21 cellular contexts compared by ENCODE assay signal in the genomic region with DNA sequence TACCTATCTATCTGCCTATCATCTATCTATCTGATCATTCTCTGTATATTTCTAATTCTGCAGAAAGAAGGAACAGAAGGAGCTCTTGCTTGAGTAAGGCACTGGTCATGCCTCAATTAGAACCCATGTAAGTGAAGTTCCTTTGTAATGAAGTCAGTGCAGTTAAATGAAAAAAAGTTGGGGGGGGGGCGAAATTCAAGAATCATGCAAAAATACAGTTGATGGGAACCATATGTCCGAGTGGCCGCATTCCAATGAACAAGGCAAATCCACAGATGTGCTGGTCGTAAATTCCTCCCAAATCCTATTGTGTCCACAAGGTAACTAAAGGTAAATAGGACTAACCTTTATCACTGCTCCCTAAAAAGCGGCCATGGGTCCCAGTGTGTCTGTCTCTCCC. TPM values are rescaled to one million over a fixed set of nuclear protein-coding genes. Genes with fewer than 3 reads are reported as not detected.
A peak's percentile ranks its signal among the peaks of the same experiment; 100 is the strongest.
DNase-seq lines count a peak whose midpoint lies in the region; ATAC-seq and TF ChIP-seq lines count a peak whose summit lies in the region.
"Had no signal": no experiment of that assay in that cellular context is flagged by ENCODE, and none has a peak within 500 bp of the region (broad histone marks: within the 10 kb centered on the region; RNA-seq: fewer than 3 reads in every experiment).

No MANE protein-coding gene starts in this region.

- no peaks in the 10 kb centered on the region for H4K20me1 ChIP-seq in SK-N-SH (ENCODE audit: insufficient read depth)
- H4K20me1 ChIP-seq: BLaER1 had no signal

- no peaks in the 10 kb centered on the region; the same call in 1 of the 2 replicates for H3K9me3 ChIP-seq in SK-N-SH
- H3K9me3 ChIP-seq in SJCRH30 (replicated peaks) = peaks cover 7% of the 10 kb centered on the region; the same call in 1 of the 2 replicates
- H3K9me3 ChIP-seq: BLaER1 had no signal

- ATAC-seq in GM18519 (IDR thresholded peaks at IDR 0.05; ENCODE audit: low FRiP score, unreplicated experiment) (no peak), GM21526 (IDR thresholded peaks at IDR 0.05; ENCODE audit: low FRiP score, unreplicated experiment) (no peak)
- ATAC-seq: CD8-positive, alpha-beta T cell; GM23338; Right ventricle myocardium inferior had no signal

- no peak overlapping the region for H2AFZ ChIP-seq in SK-N-SH (ENCODE audit: low read depth)
- H2AFZ ChIP-seq: GM23338 had no signal

- CTCF ChIA-PET in SK-N-SH (lab: Yijun Ruan, JAX) = interaction anchor here (0.7 to 3.7 kb wide), 4 partner anchors 9 to 152 kb away, joined by 3 to 26 read pairs (median 10); no protein-coding TSS in a partner anchor

- no peak overlapping the region for H3K4me2 ChIP-seq in SK-N-SH
- H3K4me2 ChIP-seq: BLaER1, GM23338 had no signal

- H3K79me2 ChIP-seq in SK-N-SH (ENCODE audit: insufficient read depth) = no peaks in the 10 kb centered on the region

- H3K27me3 ChIP-seq in SK-N-SH (ENCODE audit: insufficient read depth) (peaks cover 11% of the 10 kb centered on the region; the same call in 1 of the 2 replicates), SJCRH30 (no peaks in the 10 kb centered on the region)
- H3K27me3 ChIP-seq: BLaER1, Peyer's patch had no signal

- no peak for TF ChIP-seq RAD21 in SK-N-SH (IDR thresholded peaks at IDR 0.05; ENCODE audit: low read length)

- no peak overlapping the region for H3K9ac ChIP-seq in SK-N-SH
- H3K9ac ChIP-seq: BLaER1 had no signal

- no peaks in the 10 kb centered on the region for H3F3A ChIP-seq in SK-N-SH (replicated peaks; ENCODE audit: insufficient read depth)

- H3K36me3 ChIP-seq in SK-N-SH (replicated peaks in 1 of 2; ENCODE audit: control insufficient read depth in 1 of 2, insufficient read depth in 2 of 2, low read length in 1 of 2) (no peaks in the 10 kb centered on the region), SJCRH30 (no peaks in the 10 kb centered on the region)
- H3K36me3 ChIP-seq: BLaER1, Peyer's patch had no signal

- 3% methylated on average over 4 of the region's 5 CpGs for WGBS in SK-N-SH (ENCODE audit: low lambda C conversion rate)

- no peak; a peak in 1 of 4 replicates for TF ChIP-seq EP300 in SK-N-SH (IDR thresholded peaks at IDR 0.05; ENCODE audit: borderline replicate concordance in 1 of 2, low read depth in 1 of 2, low read length in 1 of 2)

- H3K4me1 ChIP-seq in SK-N-SH (ENCODE audit: control insufficient read depth in 1 of 2, insufficient read depth in 2 of 2, low read depth in 1 of 2, low read length in 1 of 2) (no peaks in the 10 kb centered on the region), SJCRH30 (peaks cover 15% of the 10 kb centered on the region)
- H3K4me1 ChIP-seq: Peyer's patch had no signal

- H3K4me3 ChIP-seq in SK-N-SH (ENCODE audit: low read depth in 2 of 2, low read length in 1 of 2) (no peak overlapping the region), SJCRH30 (no peak overlapping the region)
- H3K4me3 ChIP-seq: BLaER1, GM23338, Peyer's patch had no signal

- TF ChIP-seq CTCF in SK-N-SH (IDR thresholded peaks at IDR 0.05) = no peak

- H3K27ac ChIP-seq in SK-N-SH (ENCODE audit: low read depth in 2 of 2, low read length in 1 of 2) (no peak overlapping the region), SJCRH30 (no peak overlapping the region)
- H3K27ac ChIP-seq: 22Rv1, BLaER1, Peyer's patch had no signal

- POLR2A ChIA-PET in SK-N-SH (lab: Yijun Ruan, JAX) = no interaction called here

- no peaks in the 10 kb centered on the region for H3K9me2 ChIP-seq in SK-N-SH

- peak; percentile 44 for DNase-seq in AG08395 (ENCODE audit: low spot score)
- peak; percentile 31 for DNase-seq in EL
- no peak for DNase-seq in SK-N-SH
- DNase-seq in fibroblast of peridontal ligament (ENCODE audit: extremely low read depth) = peak; percentile 63
- DNase-seq in KG1 (lab: John Stamatoyannopoulos, UW) = no peak
- DNase-seq in SJCRH30 = no peak
- DNase-seq: CD8-positive, alpha-beta T cell; HCEC 1CT; KBM-7; MV-4-11; NCI-H2107; NCI-H510A; NCI-H748 treated with DMSO at 0.1 percent for 48 hours; NK-92 treated with Interleukin-12 subunit alpha and Interleukin-12 subunit beta, amount 100 ng/mL, for 24 hours; Peyer's patch had no signal

TF ChIP-seq in SK-N-SH, 30 proteins besides CTCF, POLR2A, EP300 and RAD21:
- TF ChIP-seq NFIC (IDR thresholded peaks at IDR 0.05; ENCODE audit: borderline replicate concordance) (no peak; the same call in 1 of the 2 replicates), MAX (IDR thresholded peaks at IDR 0.05; ENCODE audit: low read depth) (no peak), TCF12 (IDR thresholded peaks at IDR 0.05) (peak; percentile 85), FOSL2 (IDR thresholded peaks at IDR 0.05; ENCODE audit: borderline replicate concordance, low read depth) (peak; percentile 7; the same call in 1 of the 2 replicates)
- TF ChIP-seq, protein P1, sequence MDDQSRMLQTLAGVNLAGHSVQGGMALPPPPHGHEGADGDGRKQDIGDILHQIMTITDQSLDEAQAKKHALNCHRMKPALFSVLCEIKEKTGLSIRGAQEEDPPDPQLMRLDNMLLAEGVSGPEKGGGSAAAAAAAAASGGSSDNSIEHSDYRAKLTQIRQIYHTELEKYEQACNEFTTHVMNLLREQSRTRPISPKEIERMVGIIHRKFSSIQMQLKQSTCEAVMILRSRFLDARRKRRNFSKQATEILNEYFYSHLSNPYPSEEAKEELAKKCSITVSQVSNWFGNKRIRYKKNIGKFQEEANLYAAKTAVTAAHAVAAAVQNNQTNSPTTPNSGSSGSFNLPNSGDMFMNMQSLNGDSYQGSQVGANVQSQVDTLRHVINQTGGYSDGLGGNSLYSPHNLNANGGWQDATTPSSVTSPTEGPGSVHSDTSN (IDR thresholded peaks at IDR 0.05) = 0 out of 2 replicates have a peak, but pooled peaks have one; percentile 9

RNA-seq across cellular contexts. Expression of gene EPHB3, which starts 56.5 kb away (rescaled TPM):
- 2.1 and 4.2 TPM in 2 replicates for polyA plus RNA-seq in SK-N-SH (2012; rRNA removed)
- 1.5 and 2.0 TPM in 2 replicates for polyA plus RNA-seq in SK-N-SH (2012; cell fraction: cytosol; rRNA removed)
- polyA plus RNA-seq in SK-N-SH (2012; cell fraction: nucleus; rRNA removed) = 10.0 and 14.1 TPM in 2 replicates
- total RNA-seq in SJCRH30 (2014; rRNA removed; shearing (Covaris generic)) = 16.4 and 16.6 TPM in 2 replicates
- total RNA-seq: CD8-positive, alpha-beta T cell had no signal

Comparison
In these comparisons a context has a peak if more than half of its experiments do, and no peak if none do; other contexts are left out.
1. DNase-seq: peak in AG08395 (single experiment), EL (single experiment) and fibroblast of peridontal ligament (single experiment); none in SK-N-SH (single experiment), KG1 (single experiment) and SJCRH30 (0 of 2).